Comparison of ENCODE assay signal across 15 cellular contexts in the genomic region with DNA sequence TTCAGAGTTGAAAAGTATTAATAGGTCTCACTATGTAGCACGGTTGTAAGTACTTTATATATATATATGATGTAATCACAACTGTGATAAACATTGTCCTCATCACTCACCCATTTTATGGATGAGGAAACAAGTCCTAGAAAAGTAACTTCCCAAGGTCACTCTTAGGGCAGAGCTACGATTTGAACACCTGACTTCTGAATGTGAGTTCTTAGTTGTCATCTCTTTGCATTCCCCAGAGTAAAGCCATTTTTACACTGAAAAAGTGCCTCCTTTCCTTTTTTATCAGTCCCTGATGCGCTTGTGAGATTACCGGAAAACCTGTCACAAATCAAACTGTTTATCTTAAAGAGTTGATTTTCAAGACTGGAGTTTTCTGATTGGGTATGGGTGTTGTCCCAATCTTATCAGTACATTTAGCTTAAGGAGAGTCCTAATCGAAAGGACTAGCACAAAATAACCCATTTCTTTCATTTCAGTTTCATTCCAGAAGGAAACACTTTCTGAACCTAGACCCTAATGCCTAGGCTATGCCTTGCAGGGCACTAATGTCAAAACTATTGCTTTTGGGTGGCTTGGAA. TPM values are rescaled to one million over a fixed set of nuclear protein-coding genes. Genes with fewer than 3 reads are reported as not detected.
DNase-seq lines count a peak whose midpoint lies in the region; ATAC-seq, FAIRE-seq and TF ChIP-seq lines count a peak whose summit lies in the region.
"Had no signal": no experiment of that assay in that cellular context is flagged by ENCODE, and none has a peak within 500 bp of the region (broad histone marks: within the 10 kb centered on the region; RNA-seq: fewer than 3 reads in every experiment).

No MANE protein-coding gene starts in this region.

- H2AFZ ChIP-seq in GM23248 (no peak overlapping the region), trophoblast cell (ENCODE audit: insufficient read depth, low read length, poor library complexity) (no peak overlapping the region)

- H3K23ac ChIP-seq in trophoblast cell (ENCODE audit: low read length) = no peak overlapping the region

- H3K36me3 Mint-ChIP-seq in CD14-positive monocyte (peaks cover 16 to 35% of the 10 kb centered on the region in 2 donors), activated B cell treated with CpG ODN at 0.5 μM for 24 hours (ENCODE audit: low read depth) (peaks cover 36% of the 10 kb centered on the region)
- H3K36me3 Mint-ChIP-seq in naive thymus-derived CD4-positive, alpha-beta T cell = peaks cover 0 to 24% (median 7%) of the 10 kb centered on the region in 5 donors
- peaks cover 29% of the 10 kb centered on the region for H3K36me3 Mint-ChIP-seq in activated CD8-positive, alpha-beta T cell treated with anti-CD3 and anti-CD28 coated beads for 36 hours (ENCODE audit: low read depth)

- WGBS in GM23248 (ENCODE audit: low coverage in 1 of 2, low lambda C conversion rate in 2 of 2, missing lambda C conversion rate in 2 of 2), 2 experiments = 87 to 90% methylated on average over 5 of the region's 5 CpGs
- no CpG with 5 or more reads among the region's 5 CpGs for WGBS in trophoblast cell (ENCODE audit: extremely low coverage, insufficient coverage, insufficient read length)

- H3F3A ChIP-seq in GM23248 (ENCODE audit: insufficient read depth) = peaks cover 16% of the 10 kb centered on the region

- POLR2A ChIA-PET in activated B cell treated with CpG ODN at 0.5 μM for 24 hours (lab: Charles Lee) = interaction anchor here (1.1 to 6.6 kb wide), 4 partner anchors 12 to 62 kb away, joined by 7 to 129 read pairs (median 46); no protein-coding TSS in a partner anchor
- POLR2A ChIA-PET in naive thymus-derived CD4-positive, alpha-beta T cell (lab: Charles Lee) = interaction anchor here (4.6 kb wide), 1 partner anchor 12 kb away, joined by 117 read pairs; no protein-coding TSS in a partner anchor
- POLR2A ChIA-PET in activated CD8-positive, alpha-beta T cell treated with anti-CD3 and anti-CD28 coated beads for 36 hours (lab: Charles Lee) = interaction anchor here (0.9 kb wide), 1 partner anchor 48 kb away, joined by 3 read pairs; no protein-coding TSS in a partner anchor

- no peak overlapping the region for H3K4me3 Mint-ChIP-seq in CD14-positive monocyte
- H3K4me3 Mint-ChIP-seq in activated B cell treated with CpG ODN at 0.5 μM for 24 hours = peak overlapping the region; percentile 44
- H3K4me3 Mint-ChIP-seq in naive thymus-derived CD4-positive, alpha-beta T cell = no peak overlapping the region
- no peak overlapping the region for H3K4me3 Mint-ChIP-seq in activated CD8-positive, alpha-beta T cell treated with anti-CD3 and anti-CD28 coated beads for 36 hours

- peaks cover 12% of the 10 kb centered on the region for H3K79me1 ChIP-seq in trophoblast cell (ENCODE audit: low read length)

- peaks cover 63% of the 10 kb centered on the region for H3K4me1 Mint-ChIP-seq in CD14-positive monocyte
- peaks cover 79% of the 10 kb centered on the region for H3K4me1 Mint-ChIP-seq in activated B cell treated with CpG ODN at 0.5 μM for 24 hours
- H3K4me1 Mint-ChIP-seq in naive thymus-derived CD4-positive, alpha-beta T cell = peaks cover 3 to 44% (median 35%) of the 10 kb centered on the region in 7 donors
- peaks cover 13% of the 10 kb centered on the region for H3K4me1 Mint-ChIP-seq in activated CD8-positive, alpha-beta T cell treated with anti-CD3 and anti-CD28 coated beads for 36 hours (ENCODE audit: low read depth)

- no peak overlapping the region for H3K4ac ChIP-seq in trophoblast cell (ENCODE audit: low read depth, low read length)

- no peaks in the 10 kb centered on the region for H3K27me3 ChIP-seq in naive thymus-derived CD4-positive, alpha-beta T cell (ENCODE audit: control insufficient read depth in 2 of 2, insufficient read depth in 2 of 2, low read length in 2 of 2)
- no peaks in the 10 kb centered on the region for H3K27me3 ChIP-seq in GM23248 (replicated peaks; ENCODE audit: insufficient read depth)
- H3K27me3 ChIP-seq in trophoblast cell (ENCODE audit: insufficient read depth, low read length) = no peaks in the 10 kb centered on the region

- H4K20me1 ChIP-seq in GM23248 (ENCODE audit: insufficient read depth) = no peaks in the 10 kb centered on the region

- H3K27me3 Mint-ChIP-seq in CD14-positive monocyte (ENCODE audit: low read depth in 3 of 3) (peaks cover 0 to 2% (median 0%) of the 10 kb centered on the region in 3 donors), activated B cell treated with CpG ODN at 0.5 μM for 24 hours (no peaks in the 10 kb centered on the region)
- no peaks in the 10 kb centered on the region for H3K27me3 Mint-ChIP-seq in naive thymus-derived CD4-positive, alpha-beta T cell
- no peaks in the 10 kb centered on the region for H3K27me3 Mint-ChIP-seq in activated CD8-positive, alpha-beta T cell treated with anti-CD3 and anti-CD28 coated beads for 36 hours

- H3K27ac Mint-ChIP-seq in CD14-positive monocyte (peak overlapping the region; percentile 93 to 100 (median 99)), activated B cell treated with CpG ODN at 0.5 μM for 24 hours (peak overlapping the region; percentile 61)
- peak overlapping the region in 5 of 9 donors; percentile 31 to 96 (median 81) for H3K27ac Mint-ChIP-seq in naive thymus-derived CD4-positive, alpha-beta T cell
- no peak overlapping the region for H3K27ac Mint-ChIP-seq in activated CD8-positive, alpha-beta T cell treated with anti-CD3 and anti-CD28 coated beads for 36 hours
- H3K27ac Mint-ChIP-seq: stimulated activated effector memory CD8-positive, alpha-beta T cell treated with anti-CD3 and anti-CD28 coated beads, Interleukin-12 subunit alpha, Interleukin-12 subunit beta, amount 100 ng/mL, for 72 hours had no signal

- H2BK120ac ChIP-seq in trophoblast cell (ENCODE audit: insufficient read depth, low read length, poor library complexity) = no peak overlapping the region

- no peak overlapping the region for H2BK5ac ChIP-seq in trophoblast cell (ENCODE audit: low read depth, low read length, poor library complexity)

- H3K4me1 ChIP-seq in naive thymus-derived CD4-positive, alpha-beta T cell (ENCODE audit: control insufficient read depth in 2 of 2, insufficient read depth in 2 of 2, low read length in 2 of 2) = peaks cover 3 to 11% of the 10 kb centered on the region in 2 donors
- H3K4me1 ChIP-seq in GM23248 (ENCODE audit: insufficient read depth) (peaks cover 14% of the 10 kb centered on the region; the same call in 1 of the 2 replicates), trophoblast cell (ENCODE audit: control insufficient read depth in 1 of 2, insufficient read depth in 2 of 2, low read length in 2 of 2) (peaks cover 3 to 4% of the 10 kb centered on the region in 2 experiments)

- H3K4me2 ChIP-seq in GM23248 (ENCODE audit: unreplicated experiment) (no peak overlapping the region), trophoblast cell (ENCODE audit: low read length) (no peak overlapping the region)
- H3K4me2 ChIP-seq: KMS-11 had no signal

- H3K14ac ChIP-seq in trophoblast cell (ENCODE audit: low read length) = no peak overlapping the region

- no peak overlapping the region for H2AK5ac ChIP-seq in trophoblast cell (ENCODE audit: low read length)

- no peak for DNase-seq in CD14-positive monocyte (ENCODE audit: low spot score)
- DNase-seq in GM19239 (ENCODE audit: insufficient read length, low spot score) = no peak
- DNase-seq in activated B cell treated with CpG ODN at 0.5 μM for 24 hours = no peak
- DNase-seq in naive thymus-derived CD4-positive, alpha-beta T cell = no peak
- DNase-seq in GM23248 = no peak
- no peak for DNase-seq in NK-92 (lab: John Stamatoyannopoulos, UW; ENCODE audit: unreplicated experiment)
- DNase-seq in trophoblast cell = no peak
- DNase-seq in activated CD8-positive, alpha-beta T cell treated with anti-CD3 and anti-CD28 coated beads for 36 hours = no peak
- DNase-seq: GOT3, NCI-H1417, NCI-H774 had no signal

- no peaks in the 10 kb centered on the region for H3K9me3 ChIP-seq in naive thymus-derived CD4-positive, alpha-beta T cell (ENCODE audit: control insufficient read depth in 2 of 3, low read length in 3 of 3)
- no peaks in the 10 kb centered on the region for H3K9me3 ChIP-seq in GM23248 (ENCODE audit: low read depth)
- H3K9me3 ChIP-seq in trophoblast cell (ENCODE audit: insufficient read depth, low read depth, low read length) = no peaks in the 10 kb centered on the region

- peak overlapping the region; percentile 97 for H3K27ac ChIP-seq in naive thymus-derived CD4-positive, alpha-beta T cell (ENCODE audit: low read depth, low read length)
- H3K27ac ChIP-seq in GM23248 (no peak overlapping the region), trophoblast cell (ENCODE audit: low read depth, low read length) (no peak overlapping the region)
- H3K27ac ChIP-seq: KMS-11 had no signal

- CTCF ChIA-PET in activated B cell treated with CpG ODN at 0.5 μM for 24 hours (lab: Charles Lee) = interaction anchor here (1.2 to 1.8 kb wide), 2 partner anchors 27 to 48 kb away, joined by 3 to 5 read pairs; no protein-coding TSS in a partner anchor
- CTCF ChIA-PET in naive thymus-derived CD4-positive, alpha-beta T cell (lab: Charles Lee) = interaction anchor here (1.9 kb wide), 1 partner anchor 19 kb away, joined by 5 read pairs; no protein-coding TSS in a partner anchor
- CTCF ChIA-PET in activated CD8-positive, alpha-beta T cell treated with anti-CD3 and anti-CD28 coated beads for 36 hours (lab: Charles Lee) = interaction anchor here (1.5 to 3.5 kb wide), 3 partner anchors 49 to 474 kb away, joined by 6 to 13 read pairs (median 6); no protein-coding TSS in a partner anchor

- no peak overlapping the region for H4K91ac ChIP-seq in trophoblast cell (ENCODE audit: low read depth, low read length)

- no peak for ATAC-seq in activated B cell treated with CpG ODN at 0.5 μM for 24 hours (ENCODE audit: low read depth)
- ATAC-seq in naive thymus-derived CD4-positive, alpha-beta T cell = no peak
- ATAC-seq in activated CD8-positive, alpha-beta T cell treated with anti-CD3 and anti-CD28 coated beads for 36 hours = no peak
- ATAC-seq: stimulated activated effector memory CD8-positive, alpha-beta T cell treated with anti-CD3 and anti-CD28 coated beads, Interleukin-12 subunit alpha, Interleukin-12 subunit beta, amount 100 ng/mL, for 72 hours had no signal

- H3K9ac ChIP-seq in GM23248 (no peak overlapping the region), trophoblast cell (ENCODE audit: low read length) (no peak overlapping the region)
- H3K9ac ChIP-seq: KMS-11 had no signal

- FAIRE-seq in GM19239 (lab: Jason Lieb, UNC) = peak; percentile 89
- FAIRE-seq: urothelium cell line had no signal

- H3K4me3 ChIP-seq in naive thymus-derived CD4-positive, alpha-beta T cell (ENCODE audit: low read length) = no peak overlapping the region
- H3K4me3 ChIP-seq in GM23248 (no peak overlapping the region), trophoblast cell (ENCODE audit: low read depth, low read length) (no peak overlapping the region)

- H3K79me2 ChIP-seq in GM23248 (ENCODE audit: insufficient read depth) = peaks cover 26% of the 10 kb centered on the region
- H3K79me2 ChIP-seq in trophoblast cell (ENCODE audit: control insufficient read depth, insufficient read depth, low read length, poor library complexity) = peaks cover 17% of the 10 kb centered on the region

- H4K12ac ChIP-seq in trophoblast cell (ENCODE audit: low read depth, low read length) = no peak overlapping the region

- in situ Hi-C loops in GM23248 (cut with MboI) = no loop called here

- intact Hi-C loops in CD14-positive monocyte (cut with micrococcal nuclease) (loop anchor here (5.0 kb wide), 2 partner anchors 43 to 48 kb away; no protein-coding TSS in a partner anchor), activated B cell treated with CpG ODN at 0.5 μM for 24 hours (cut with micrococcal nuclease) (loop anchor here (10.0 kb wide), 2 partner anchors 350 to 470 kb away; no protein-coding TSS in a partner anchor)
- intact Hi-C loops in naive thymus-derived CD4-positive, alpha-beta T cell (cut with micrococcal nuclease) = loop anchor here (5.0 to 10.0 kb wide), 3 partner anchors 178 to 883 kb away; a partner anchor contains a TSS
- intact Hi-C loops in activated CD8-positive, alpha-beta T cell treated with anti-CD3 and anti-CD28 coated beads for 36 hours (cut with micrococcal nuclease) = no loop called here

- no peaks in the 10 kb centered on the region for H3K9me2 ChIP-seq in GM23248 (ENCODE audit: insufficient read depth)

- TF ChIP-seq CTCF in CD14-positive monocyte (IDR thresholded peaks at IDR 0.05) (no peak), activated B cell treated with CpG ODN at 0.5 μM for 24 hours (IDR thresholded peaks at IDR 0.05) (no peak)
- TF ChIP-seq CTCF in activated CD8-positive, alpha-beta T cell treated with anti-CD3 and anti-CD28 coated beads for 36 hours (IDR thresholded peaks at IDR 0.05) = no peak

- H3K36me3 ChIP-seq in naive thymus-derived CD4-positive, alpha-beta T cell (ENCODE audit: control insufficient read depth in 2 of 3, insufficient read depth in 3 of 3, low read length in 3 of 3) = peaks cover 3 to 14% (median 8%) of the 10 kb centered on the region in 3 experiments
- H3K36me3 ChIP-seq in GM23248 (ENCODE audit: low read depth) = peaks cover 5% of the 10 kb centered on the region; the same call in 1 of the 2 replicates
- H3K36me3 ChIP-seq in trophoblast cell (ENCODE audit: control insufficient read depth in 1 of 2, insufficient read depth in 2 of 2, low read length in 2 of 2) = peaks cover 5 to 6% of the 10 kb centered on the region in 2 experiments

- no peak overlapping the region for H4K8ac ChIP-seq in trophoblast cell (ENCODE audit: low read depth, low read length)

- H2BK12ac ChIP-seq in trophoblast cell (ENCODE audit: low read length) = no peak overlapping the region

- H3K9me3 Mint-ChIP-seq in CD14-positive monocyte (no peaks in the 10 kb centered on the region), activated B cell treated with CpG ODN at 0.5 μM for 24 hours (no peaks in the 10 kb centered on the region)
- peaks cover 0 to 2% (median 0%) of the 10 kb centered on the region in 11 donors for H3K9me3 Mint-ChIP-seq in naive thymus-derived CD4-positive, alpha-beta T cell
- H3K9me3 Mint-ChIP-seq in activated CD8-positive, alpha-beta T cell treated with anti-CD3 and anti-CD28 coated beads for 36 hours = no peaks in the 10 kb centered on the region
- H3K9me3 Mint-ChIP-seq: neural crest cell; stimulated activated effector memory CD8-positive, alpha-beta T cell treated with anti-CD3 and anti-CD28 coated beads, Interleukin-12 subunit alpha, Interleukin-12 subunit beta, amount 100 ng/mL, for 72 hours had no signal

- H3K18ac ChIP-seq in trophoblast cell (ENCODE audit: low read length) = no peak overlapping the region

RNA-seq across cellular contexts. Expression of a gene that starts 2.3 kb away (rescaled TPM):
- polyA plus RNA-seq in CD14-positive monocyte = 10 to 100 TPM; 17.5 to 23.7 TPM
- 171 and 185 TPM in 2 replicates for total RNA-seq in activated B cell treated with CpG ODN at 0.5 μM for 24 hours
- 100 to 1,000 TPM in 4 of 5 experiments, 10 to 100 TPM in 1; 97.3 to 138 (median 126) TPM for total RNA-seq in naive thymus-derived CD4-positive, alpha-beta T cell
- 10 to 100 TPM; 41.9 to 50.1 TPM for polyA plus RNA-seq in naive thymus-derived CD4-positive, alpha-beta T cell
- 24.3 and 29.2 TPM in 2 replicates for total RNA-seq in GM23248 (2014; rRNA removed; shearing (Covaris generic))
- polyA plus RNA-seq in GM23248 (2016; fragmentation: Nextera tagmentation; extraction: Ambion mirVana) = 16.6 and 17.3 TPM in 2 replicates
- polyA plus RNA-seq in trophoblast cell (2013) = 44.8 and 49.1 TPM in 2 replicates
- total RNA-seq in activated CD8-positive, alpha-beta T cell treated with anti-CD3 and anti-CD28 coated beads for 36 hours = 100 to 1,000 TPM; 156 to 159 TPM
